Comparison of ENCODE assay signal across 17 cellular contexts in genomic region chr4:144820706-144821105, GRCh38.
DNase-seq lines count a peak whose midpoint lies in the region; ATAC-seq and TF ChIP-seq lines count a peak whose summit lies in the region.
"Had no signal": no experiment of that assay in that cellular context is flagged by ENCODE, and none has a peak within 500 bp of the region (broad histone marks: within the 10 kb centered on the region; RNA-seq: fewer than 3 reads in every experiment).

No MANE protein-coding gene starts in this region.

- no peak for TF ChIP-seq CTCF in choroid plexus epithelial cell (conservative IDR thresholded peaks at IDR 0.05; ENCODE audit: low read depth, low read length)

- ATAC-seq in GM21423 (IDR thresholded peaks at IDR 0.05; ENCODE audit: unreplicated experiment), result no peak
- ATAC-seq: A549; activated CD8-positive, alpha-beta memory T cell treated with anti-CD3 and anti-CD28 coated beads, Interleukin-2, amount 10 ng/mL, durations not matched to agents 7 days and 5 days; effector memory CD8-positive, alpha-beta T cell; naive thymus-derived CD8-positive, alpha-beta T cell; psoas muscle had no signal

- H3K4me3 ChIP-seq in choroid plexus epithelial cell (ENCODE audit: low read depth, low read length), result no peak overlapping the region
- H3K4me3 ChIP-seq: A549, cardiac muscle cell, lung, psoas muscle had no signal

- DNase-seq in A172 (ENCODE audit: low spot score) (peak; percentile 11), HS-5 (ENCODE audit: low read depth) (peak; percentile 29), choroid plexus epithelial cell (ENCODE audit: low read depth) (peak; percentile 94), left kidney (ENCODE audit: low read depth, low spot score) (peak; percentile 1), NCI-H2081 (lab: John Stamatoyannopoulos, UW) (no peak), substantia nigra (lab: John Stamatoyannopoulos, UW) (no peak), cerebellum (ENCODE audit: low spot score) (no peak)
- DNase-seq: activated CD8-positive, alpha-beta memory T cell treated with anti-CD3 and anti-CD28 coated beads, Interleukin-2, amount 10 ng/mL, durations not matched to agents 7 days and 5 days; effector memory CD8-positive, alpha-beta T cell; naive thymus-derived CD8-positive, alpha-beta T cell; NCI-H2227 treated with DMSO at 0.1 percent for 48 hours; psoas muscle; SHP77 treated with DMSO at 0.1 percent for 48 hours had no signal

- H3K27ac ChIP-seq in substantia nigra (ENCODE audit: low read depth, low read length, poor library complexity, severe bottlenecking), result no peak overlapping the region
- H3K27ac ChIP-seq: A549, cardiac muscle cell, psoas muscle had no signal

Comparison
In these comparisons a context has a peak if more than half of its experiments do, and no peak if none do; other contexts are left out.
1. DNase-seq: peak in A172 (single experiment), HS-5 (single experiment), choroid plexus epithelial cell (single experiment) and left kidney (single experiment); none in NCI-H2081 (0 of 2), substantia nigra (0 of 49) and cerebellum (single experiment).